ENCODE assay signal across 2 cellular contexts in the genomic region with DNA sequence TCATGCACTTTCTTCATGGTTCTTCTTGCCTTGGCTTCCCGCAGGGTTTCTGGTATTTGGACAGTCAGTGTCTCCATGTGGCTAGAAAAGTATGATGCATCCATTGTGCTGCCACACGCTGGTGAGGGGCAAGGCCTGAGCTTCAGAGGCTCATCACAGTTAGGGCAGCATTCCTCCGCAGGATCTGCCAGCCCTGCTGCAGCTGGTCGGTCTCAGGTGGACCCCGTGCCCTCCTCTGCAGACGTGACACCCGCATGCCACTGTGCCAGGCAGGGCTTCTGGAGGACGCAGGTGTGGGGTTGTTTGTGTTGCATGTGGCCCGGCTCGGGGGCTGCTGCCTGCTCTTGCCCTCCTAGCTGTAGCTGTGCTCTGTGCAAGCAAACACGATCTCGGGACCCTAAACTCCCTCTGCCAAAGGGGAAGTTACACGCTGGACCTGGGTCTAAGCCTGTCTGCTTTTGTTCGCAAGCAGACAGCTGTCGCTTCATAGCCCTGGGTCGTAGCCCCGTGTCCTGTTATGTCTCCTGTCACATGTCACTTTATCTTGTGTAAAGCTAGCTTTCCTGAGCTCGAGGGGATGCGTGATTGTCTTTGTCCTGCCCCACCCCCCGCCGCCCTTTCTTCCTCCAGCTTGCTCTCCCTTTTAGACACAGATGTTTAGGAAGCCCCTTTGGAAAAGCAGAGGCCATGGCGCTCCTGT.
TF ChIP-seq lines count a peak whose summit lies in the region.

No MANE protein-coding gene starts in this region.

TF ChIP-seq in SK-N-SH, 30 proteins besides CTCF, POLR2A, EP300 and RAD21 (continued from another document):
- TF ChIP-seq REST (IDR thresholded peaks at IDR 0.05; ENCODE audit: low read depth, low read length) (no peak), MXI1 (IDR thresholded peaks at IDR 0.05; ENCODE audit: low read depth, low read length) (no peak), GABPA (IDR thresholded peaks at IDR 0.05; ENCODE audit: low read depth) (no peak), FOSL2 (IDR thresholded peaks at IDR 0.05; ENCODE audit: borderline replicate concordance, low read depth) (no peak), RCOR1 (IDR thresholded peaks at IDR 0.05; ENCODE audit: low read length) (no peak), CHD2 (IDR thresholded peaks at IDR 0.05; ENCODE audit: low read length, partially characterized antibody) (no peak), POLR2AphosphoS5 (IDR thresholded peaks at IDR 0.05; ENCODE audit: low read depth, low read length) (no peak), IRF3 (IDR thresholded peaks at IDR 0.05; ENCODE audit: low read depth, low read length) (no peak), FOXM1 (IDR thresholded peaks at IDR 0.05; ENCODE audit: low read depth) (no peak), USF1 (IDR thresholded peaks at IDR 0.05; ENCODE audit: borderline replicate concordance, low read depth) (no peak), NRF1 (IDR thresholded peaks at IDR 0.05; ENCODE audit: low read depth, low read length) (no peak), TAF1 (IDR thresholded peaks at IDR 0.05; ENCODE audit: borderline replicate concordance, low read depth, low read length) (no peak)

TF ChIP-seq in SK-N-SH treated with all-trans-retinoic acid at 6 μM for 48 hours, 23 proteins besides CTCF, POLR2A, EP300 and RAD21 (continued from another document):
- TF ChIP-seq, protein P1, sequence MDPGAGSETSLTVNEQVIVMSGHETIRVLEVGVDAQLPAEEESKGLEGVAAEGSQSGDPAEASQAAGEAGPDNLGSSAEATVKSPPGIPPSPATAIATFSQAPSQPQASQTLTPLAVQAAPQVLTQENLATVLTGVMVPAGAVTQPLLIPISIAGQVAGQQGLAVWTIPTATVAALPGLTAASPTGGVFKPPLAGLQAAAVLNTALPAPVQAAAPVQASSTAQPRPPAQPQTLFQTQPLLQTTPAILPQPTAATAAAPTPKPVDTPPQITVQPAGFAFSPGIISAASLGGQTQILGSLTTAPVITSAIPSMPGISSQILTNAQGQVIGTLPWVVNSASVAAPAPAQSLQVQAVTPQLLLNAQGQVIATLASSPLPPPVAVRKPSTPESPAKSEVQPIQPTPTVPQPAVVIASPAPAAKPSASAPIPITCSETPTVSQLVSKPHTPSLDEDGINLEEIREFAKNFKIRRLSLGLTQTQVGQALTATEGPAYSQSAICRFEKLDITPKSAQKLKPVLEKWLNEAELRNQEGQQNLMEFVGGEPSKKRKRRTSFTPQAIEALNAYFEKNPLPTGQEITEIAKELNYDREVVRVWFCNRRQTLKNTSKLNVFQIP (CRISPR knock-in tag; IDR thresholded peaks at IDR 0.05; ENCODE audit: borderline replicate concordance, low read depth) = no peak
- TF ChIP-seq TOX (CRISPR knock-in tag; IDR thresholded peaks at IDR 0.05; ENCODE audit: borderline replicate concordance) = no peak
